In the genomic region with DNA sequence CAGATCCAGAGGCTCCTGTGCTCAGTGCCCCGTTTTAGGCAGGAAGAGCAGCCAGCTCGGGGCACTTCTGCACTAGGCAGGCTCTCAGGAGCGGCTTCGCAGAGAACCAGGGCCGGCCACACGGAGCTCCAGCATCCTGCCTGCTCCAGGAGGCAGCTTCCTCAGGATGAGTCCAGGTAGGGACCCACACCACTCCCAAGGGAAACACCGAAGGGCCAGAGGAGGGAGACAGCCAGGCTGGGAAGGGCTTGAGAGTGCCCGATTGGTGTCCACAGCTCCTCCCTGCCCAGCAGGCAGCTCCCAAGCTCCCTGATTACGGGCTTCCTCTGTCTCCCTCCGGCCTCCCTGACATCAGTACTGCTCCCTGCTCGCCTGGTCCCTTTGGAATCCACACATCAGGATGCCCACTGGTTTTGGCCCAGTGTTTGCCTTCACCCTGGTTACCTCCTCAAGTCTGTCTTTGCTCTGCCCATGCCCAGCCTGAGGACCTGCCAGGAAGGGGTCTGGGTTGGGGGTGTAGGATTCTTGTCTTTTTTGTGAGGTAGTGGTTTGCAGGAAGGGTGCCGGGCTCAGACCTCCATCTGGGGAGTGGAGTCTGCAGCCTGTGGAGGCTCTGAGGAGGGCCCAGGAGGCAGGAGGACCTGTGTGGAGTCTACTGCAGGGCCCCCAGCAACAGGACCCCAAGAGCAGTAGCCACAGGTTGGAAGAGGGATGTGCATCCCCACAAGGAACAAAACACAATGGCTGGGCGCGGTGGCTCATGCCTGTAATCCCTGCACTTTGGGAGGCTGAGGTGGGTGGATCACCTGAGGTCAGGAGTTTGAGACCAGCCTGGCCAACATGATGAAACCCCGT, we compare ENCODE assay signal across 1 cellular context.
TF ChIP-seq lines count a peak whose summit lies in the region.

No MANE protein-coding gene starts in this region.

TF ChIP-seq in HEK293, 187 proteins besides CTCF, POLR2A, EP300 and RAD21 (continued from another document):
- TF ChIP-seq, protein P1, sequence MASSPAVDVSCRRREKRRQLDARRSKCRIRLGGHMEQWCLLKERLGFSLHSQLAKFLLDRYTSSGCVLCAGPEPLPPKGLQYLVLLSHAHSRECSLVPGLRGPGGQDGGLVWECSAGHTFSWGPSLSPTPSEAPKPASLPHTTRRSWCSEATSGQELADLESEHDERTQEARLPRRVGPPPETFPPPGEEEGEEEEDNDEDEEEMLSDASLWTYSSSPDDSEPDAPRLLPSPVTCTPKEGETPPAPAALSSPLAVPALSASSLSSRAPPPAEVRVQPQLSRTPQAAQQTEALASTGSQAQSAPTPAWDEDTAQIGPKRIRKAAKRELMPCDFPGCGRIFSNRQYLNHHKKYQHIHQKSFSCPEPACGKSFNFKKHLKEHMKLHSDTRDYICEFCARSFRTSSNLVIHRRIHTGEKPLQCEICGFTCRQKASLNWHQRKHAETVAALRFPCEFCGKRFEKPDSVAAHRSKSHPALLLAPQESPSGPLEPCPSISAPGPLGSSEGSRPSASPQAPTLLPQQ (tag by site-specific recombination; IDR thresholded peaks at IDR 0.05), result no peak
- TF ChIP-seq, protein P2, sequence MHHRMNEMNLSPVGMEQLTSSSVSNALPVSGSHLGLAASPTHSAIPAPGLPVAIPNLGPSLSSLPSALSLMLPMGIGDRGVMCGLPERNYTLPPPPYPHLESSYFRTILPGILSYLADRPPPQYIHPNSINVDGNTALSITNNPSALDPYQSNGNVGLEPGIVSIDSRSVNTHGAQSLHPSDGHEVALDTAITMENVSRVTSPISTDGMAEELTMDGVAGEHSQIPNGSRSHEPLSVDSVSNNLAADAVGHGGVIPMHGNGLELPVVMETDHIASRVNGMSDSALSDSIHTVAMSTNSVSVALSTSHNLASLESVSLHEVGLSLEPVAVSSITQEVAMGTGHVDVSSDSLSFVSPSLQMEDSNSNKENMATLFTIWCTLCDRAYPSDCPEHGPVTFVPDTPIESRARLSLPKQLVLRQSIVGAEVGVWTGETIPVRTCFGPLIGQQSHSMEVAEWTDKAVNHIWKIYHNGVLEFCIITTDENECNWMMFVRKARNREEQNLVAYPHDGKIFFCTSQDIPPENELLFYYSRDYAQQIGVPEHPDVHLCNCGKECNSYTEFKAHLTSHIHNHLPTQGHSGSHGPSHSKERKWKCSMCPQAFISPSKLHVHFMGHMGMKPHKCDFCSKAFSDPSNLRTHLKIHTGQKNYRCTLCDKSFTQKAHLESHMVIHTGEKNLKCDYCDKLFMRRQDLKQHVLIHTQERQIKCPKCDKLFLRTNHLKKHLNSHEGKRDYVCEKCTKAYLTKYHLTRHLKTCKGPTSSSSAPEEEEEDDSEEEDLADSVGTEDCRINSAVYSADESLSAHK (tag by site-specific recombination; IDR thresholded peaks at IDR 0.05), result no peak
- no peak for TF ChIP-seq ZNF585B (tag by site-specific recombination; IDR thresholded peaks at IDR 0.05)
- no peak for TF ChIP-seq REPIN1 (tag by site-specific recombination; IDR thresholded peaks at IDR 0.05; ENCODE audit: low read depth)
